ENCODE assay signal across 15 cellular contexts in the genomic region with DNA sequence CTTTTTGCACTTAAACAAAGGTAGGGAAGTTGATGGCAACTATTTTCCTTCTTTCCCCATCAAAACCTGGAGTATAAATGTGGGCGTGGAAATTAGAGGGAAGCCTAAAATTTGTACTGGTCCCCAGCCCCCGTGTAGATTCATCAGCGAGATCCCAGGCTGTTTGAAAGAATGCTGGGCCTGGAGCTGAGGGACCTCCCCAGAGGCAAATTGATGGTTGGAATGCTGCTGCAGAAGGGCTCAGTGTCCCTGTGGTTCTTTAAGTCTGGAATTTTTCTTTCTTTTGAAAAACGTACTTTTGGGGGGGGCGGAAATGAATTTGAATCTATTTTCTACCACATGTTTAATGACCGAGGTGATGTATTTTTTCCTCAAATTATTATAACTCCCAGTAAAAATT.
DNase-seq lines count a peak whose midpoint lies in the region; ATAC-seq and TF ChIP-seq lines count a peak whose summit lies in the region.
"Had no signal": no experiment of that assay in that cellular context is flagged by ENCODE, and none has a peak within 500 bp of the region (broad histone marks: within the 10 kb centered on the region; RNA-seq: fewer than 3 reads in every experiment).

No MANE protein-coding gene starts in this region.

- no peak for ATAC-seq in GM18868 (IDR thresholded peaks at IDR 0.05; ENCODE audit: unreplicated experiment)
- no peak for ATAC-seq in activated T-helper 17 cell treated with anti-CD3 and anti-CD28 coated beads, Interleukin-2, amount 50 U/mL, for 72 hours (replicated peaks)
- no peak for ATAC-seq in HG02973 (IDR thresholded peaks at IDR 0.05; ENCODE audit: unreplicated experiment)

- H3K9me3 Mint-ChIP-seq in activated T-helper 17 cell treated with anti-CD3 and anti-CD28 coated beads, Interleukin-2, amount 50 U/mL, for 72 hours: no peaks in the 10 kb centered on the region

- H3K27ac Mint-ChIP-seq in activated T-helper 17 cell treated with anti-CD3 and anti-CD28 coated beads, Interleukin-2, amount 50 U/mL, for 72 hours: no peak overlapping the region

- H3K36me3 Mint-ChIP-seq in activated T-helper 17 cell treated with anti-CD3 and anti-CD28 coated beads, Interleukin-2, amount 50 U/mL, for 72 hours (ENCODE audit: low read depth): no peaks in the 10 kb centered on the region

- intact Hi-C loops in dorsolateral prefrontal cortex (cut with DNase I): no loop called here

- 57% methylated on average over 6 of the region's 6 CpGs for WGBS in hepatocyte (ENCODE audit: low lambda C conversion rate, missing lambda C conversion rate)

- H3K9me3 ChIP-seq in adipocyte (ENCODE audit: control insufficient read depth, low read length): no peaks in the 10 kb centered on the region
- no peaks in the 10 kb centered on the region for H3K9me3 ChIP-seq in hepatocyte (ENCODE audit: low read depth)

- DNase-seq in adipocyte (ENCODE audit: low read depth) (peak; percentile 47), hepatocyte (ENCODE audit: low spot score) (no peak), retina (peak; percentile 49), dorsolateral prefrontal cortex (no peak)
- DNase-seq: activated CD4-positive, alpha-beta T cell treated with anti-CD3 and anti-CD28 coated beads, Interleukin-2, amount 50 U/mL, for 1 hour; activated T-cell treated with anti-CD3 and anti-CD28 coated beads, Interleukin-2, amount 50 U/mL, for 48 hours; dermis blood vessel endothelial cell; GDM1; NCI-H2029 treated with DMSO at 0.1 percent for 48 hours; RPMI8226; stimulated activated CD4-positive, alpha-beta T cell treated with anti-CD3 and anti-CD28 coated beads, Interleukin-4, amount 100 ng/mL, for 1 hour had no signal

- H2AFZ ChIP-seq in ACC112 (ENCODE audit: low read length, unreplicated experiment): no peak overlapping the region
- no peak overlapping the region for H2AFZ ChIP-seq in hepatocyte

- H3K4me3 Mint-ChIP-seq in activated T-helper 17 cell treated with anti-CD3 and anti-CD28 coated beads, Interleukin-2, amount 50 U/mL, for 72 hours: no peak overlapping the region

- H3K9me2 ChIP-seq in hepatocyte (replicated peaks; ENCODE audit: insufficient read depth): no peaks in the 10 kb centered on the region

- TF ChIP-seq CTCF in hepatocyte (IDR thresholded peaks at IDR 0.05; ENCODE audit: poor library complexity) (no peak), dorsolateral prefrontal cortex (IDR thresholded peaks at IDR 0.05 in 54 of 56, conservative IDR thresholded peaks at IDR 0.05 in 2 of 56; ENCODE audit: low read depth in 1 of 56, partially characterized antibody in 56 of 56) (no peak)

- H3K79me2 ChIP-seq in ACC112 (ENCODE audit: control insufficient read depth, insufficient read depth, low read length, unreplicated experiment): no peaks in the 10 kb centered on the region
- H3K79me2 ChIP-seq in hepatocyte: no peaks in the 10 kb centered on the region

- H3K4me1 ChIP-seq in ACC112 (ENCODE audit: control insufficient read depth, insufficient read depth, low read length, unreplicated experiment): peaks cover 17% of the 10 kb centered on the region
- peaks cover 42% of the 10 kb centered on the region for H3K4me1 ChIP-seq in adipocyte (ENCODE audit: control insufficient read depth, insufficient read depth, low read length)
- peaks cover 26% of the 10 kb centered on the region for H3K4me1 ChIP-seq in hepatocyte (ENCODE audit: insufficient read depth)

- H3K27me3 Mint-ChIP-seq in activated T-helper 17 cell treated with anti-CD3 and anti-CD28 coated beads, Interleukin-2, amount 50 U/mL, for 72 hours: peaks cover 32% of the 10 kb centered on the region

- peak overlapping the region; percentile 51; the same call in 1 of the 2 replicates for H3K4me3 ChIP-seq in ACC112 (ENCODE audit: low read depth, low read length)
- no peak overlapping the region for H3K4me3 ChIP-seq in adipocyte (ENCODE audit: low read length)
- no peak overlapping the region for H3K4me3 ChIP-seq in hepatocyte
- H3K4me3 ChIP-seq in dorsolateral prefrontal cortex: no peak overlapping the region

- H3K4me2 ChIP-seq in hepatocyte: peak overlapping the region; percentile 39

- H3K36me3 ChIP-seq in ACC112 (ENCODE audit: insufficient read depth, low read length) (no peaks in the 10 kb centered on the region), adipocyte (ENCODE audit: control insufficient read depth, insufficient read depth, low read length, severe bottlenecking) (no peaks in the 10 kb centered on the region), hepatocyte (replicated peaks; ENCODE audit: insufficient read depth, low read depth) (no peaks in the 10 kb centered on the region)

- no peaks in the 10 kb centered on the region for H3K27me3 ChIP-seq in ACC112 (ENCODE audit: insufficient read depth, low read length)
- no peaks in the 10 kb centered on the region for H3K27me3 ChIP-seq in adipocyte (replicated peaks; ENCODE audit: control insufficient read depth, insufficient read depth, low read length)
- no peaks in the 10 kb centered on the region for H3K27me3 ChIP-seq in hepatocyte
- H3K27me3 ChIP-seq in dorsolateral prefrontal cortex: peaks cover 0 to 15% (median 0%) of the 10 kb centered on the region in 45 donors

- no peaks in the 10 kb centered on the region for H4K20me1 ChIP-seq in hepatocyte (ENCODE audit: insufficient read depth, poor library complexity, severe bottlenecking)

- H3K27ac ChIP-seq in ACC112 (ENCODE audit: low read depth, low read length) (no peak overlapping the region), hepatocyte (peak overlapping the region; percentile 61), dorsolateral prefrontal cortex (no peak overlapping the region)

- H3K4me1 Mint-ChIP-seq in activated T-helper 17 cell treated with anti-CD3 and anti-CD28 coated beads, Interleukin-2, amount 50 U/mL, for 72 hours: no peaks in the 10 kb centered on the region

- peak overlapping the region; percentile 28 for H3K9ac ChIP-seq in adipocyte (ENCODE audit: low read length)

Comparison
In these comparisons a context has a peak if more than half of its experiments do, and no peak if none do; other contexts are left out.
1. DNase-seq: peak in adipocyte (single experiment) and retina (single experiment); none in hepatocyte (single experiment) and dorsolateral prefrontal cortex (0 of 10).